ENCODE assay signal across 12 cellular contexts in genomic region chr11:62505784-62506145, GRCh38. TPM values are rescaled to one million over a fixed set of nuclear protein-coding genes. Genes with fewer than 3 reads are reported as not detected.
A peak's percentile ranks its signal among the peaks of the same experiment; 100 is the strongest.
DNase-seq lines count a peak whose midpoint lies in the region; ATAC-seq and TF ChIP-seq lines count a peak whose summit lies in the region.
"Had no signal": no experiment of that assay in that cellular context is flagged by ENCODE, and none has a peak within 500 bp of the region (broad histone marks: within the 10 kb centered on the region; RNA-seq: fewer than 3 reads in every experiment).

No MANE protein-coding gene starts in this region.

- H3K79me2 ChIP-seq in trophoblast cell (ENCODE audit: control insufficient read depth, insufficient read depth, low read length, poor library complexity): peaks cover 6% of the 10 kb centered on the region

- ATAC-seq in right cardiac atrium (peak; percentile 1 to 2), HG02840 (IDR thresholded peaks at IDR 0.05; ENCODE audit: low FRiP score, unreplicated experiment) (no peak), GM18505 (IDR thresholded peaks at IDR 0.05; ENCODE audit: unreplicated experiment) (no peak)

- H3K9me3 ChIP-seq in right cardiac atrium (ENCODE audit: control insufficient read depth, low read length): no peaks in the 10 kb centered on the region
- H3K9me3 ChIP-seq in trophoblast cell (ENCODE audit: insufficient read depth, low read depth, low read length): no peaks in the 10 kb centered on the region

- H3K14ac ChIP-seq in trophoblast cell (ENCODE audit: low read length): peak overlapping the region; percentile 47

- H3K9ac ChIP-seq in trophoblast cell (ENCODE audit: low read length): no peak overlapping the region

- peaks cover 0 to 9% of the 10 kb centered on the region in 2 donors for H3K36me3 Mint-ChIP-seq in CD14-positive monocyte

- peak overlapping the region; percentile 56 to 61 for H3K4me3 Mint-ChIP-seq in CD14-positive monocyte

- in situ Hi-C loops in brain microvascular endothelial cell (cut with HindIII; ENCODE audit: low pct_ligation_motif_present, low sequenced_read_pairs): no loop called here

- H2BK12ac ChIP-seq in trophoblast cell (ENCODE audit: low read length): peak overlapping the region; percentile 70

- no peak overlapping the region for H4K12ac ChIP-seq in trophoblast cell (ENCODE audit: low read depth, low read length)

- peak overlapping the region; percentile 47 for H2BK5ac ChIP-seq in trophoblast cell (ENCODE audit: low read depth, low read length, poor library complexity)

- H4K8ac ChIP-seq in trophoblast cell (ENCODE audit: low read depth, low read length): peak overlapping the region; percentile 58

- intact Hi-C loops in CD14-positive monocyte (cut with micrococcal nuclease): no loop called here
- intact Hi-C loops in right cardiac atrium (cut with DNase I): loop anchor here in 3 of 4 donors (5.0 to 10.0 kb wide), 2 partner anchors 37 to 81 kb away; no protein-coding TSS in a partner anchor

- H3K36me3 ChIP-seq in brain microvascular endothelial cell (replicated peaks) (no peaks in the 10 kb centered on the region), trophoblast cell (ENCODE audit: control insufficient read depth in 1 of 2, insufficient read depth in 2 of 2, low read length in 2 of 2) (no peaks in the 10 kb centered on the region)

- H3K27ac ChIP-seq in brain microvascular endothelial cell (no peak overlapping the region), right cardiac atrium (ENCODE audit: low read length) (peak overlapping the region; percentile 46), trophoblast cell (ENCODE audit: low read depth, low read length) (peak overlapping the region; percentile 77)

- H2AFZ ChIP-seq in trophoblast cell (ENCODE audit: insufficient read depth, low read length, poor library complexity): no peak overlapping the region

- TF ChIP-seq POLR2A in GM18505 (IDR thresholded peaks at IDR 0.05; ENCODE audit: borderline replicate concordance, extremely low read depth, insufficient read depth, insufficient read length): no peak

- peak overlapping the region; percentile 69 for H3K4ac ChIP-seq in trophoblast cell (ENCODE audit: low read depth, low read length)

- H3K4me3 ChIP-seq in brain microvascular endothelial cell (ENCODE audit: low read depth, low read length): peak overlapping the region; percentile 38
- H3K4me3 ChIP-seq in right cardiac atrium (ENCODE audit: low read length): peak overlapping the region; percentile 50
- H3K4me3 ChIP-seq in trophoblast cell (ENCODE audit: low read depth, low read length): no peak overlapping the region

- 28% methylated on average over 15 of the region's 15 CpGs for WGBS in right cardiac atrium
- no CpG with 5 or more reads among the region's 15 CpGs for WGBS in trophoblast cell (ENCODE audit: extremely low coverage, insufficient coverage, insufficient read length)

- H2BK120ac ChIP-seq in trophoblast cell (ENCODE audit: insufficient read depth, low read length, poor library complexity): peak overlapping the region; percentile 74

- H3K79me1 ChIP-seq in trophoblast cell (ENCODE audit: low read length): peaks cover 48% of the 10 kb centered on the region

- no peaks in the 10 kb centered on the region for H3K27me3 ChIP-seq in brain microvascular endothelial cell (replicated peaks)
- no peaks in the 10 kb centered on the region for H3K27me3 ChIP-seq in right cardiac atrium (ENCODE audit: control insufficient read depth, insufficient read depth)
- no peaks in the 10 kb centered on the region for H3K27me3 ChIP-seq in trophoblast cell (ENCODE audit: insufficient read depth, low read length)

- no peak overlapping the region for H3K18ac ChIP-seq in trophoblast cell (ENCODE audit: low read length)

- peak overlapping the region in 2 of 7 donors; percentile 58 to 66 for H3K27ac Mint-ChIP-seq in CD14-positive monocyte

- TF ChIP-seq CTCF in CD14-positive monocyte (IDR thresholded peaks at IDR 0.05): no peak
- no peak for TF ChIP-seq CTCF in brain microvascular endothelial cell (IDR thresholded peaks at IDR 0.05; ENCODE audit: low read depth, low read length, missing control alignments)

- no peak overlapping the region for H2AK5ac ChIP-seq in trophoblast cell (ENCODE audit: low read length)

- peak overlapping the region; percentile 86 for H4K91ac ChIP-seq in trophoblast cell (ENCODE audit: low read depth, low read length)

- H3K9me3 Mint-ChIP-seq in CD14-positive monocyte: peaks cover 0 to 6% (median 0%) of the 10 kb centered on the region in 7 donors

- peak overlapping the region; percentile 14 for H3K4me2 ChIP-seq in trophoblast cell (ENCODE audit: low read length)

- peaks cover 17% of the 10 kb centered on the region for H3K4me1 ChIP-seq in right cardiac atrium (ENCODE audit: control insufficient read depth, insufficient read depth, low read length)
- peaks cover 21 to 34% of the 10 kb centered on the region in 2 experiments for H3K4me1 ChIP-seq in trophoblast cell (ENCODE audit: control insufficient read depth in 1 of 2, insufficient read depth in 2 of 2, low read length in 2 of 2)

- DNase-seq in CD14-positive monocyte (ENCODE audit: low spot score) (no peak), brain microvascular endothelial cell (no peak), right cardiac atrium (peak; percentile 35 to 73 (median 71)), trophoblast cell (no peak), T-helper 1 cell (no peak)
- DNase-seq in central memory CD4-positive, alpha-beta T cell: no peak
- DNase-seq: kidney glomerular epithelial cell; MM.1S; NCI-H226; stimulated activated CD4-positive, alpha-beta T cell treated with anti-CD3 and anti-CD28 coated beads, Interleukin-4, amount 100 ng/mL, for 4 hours had no signal

- H3K27me3 Mint-ChIP-seq in CD14-positive monocyte (ENCODE audit: low read depth in 3 of 3): peaks cover 0 to 3% (median 0%) of the 10 kb centered on the region in 3 donors

- H3K23ac ChIP-seq in trophoblast cell (ENCODE audit: low read length): no peak overlapping the region

- H3K4me1 Mint-ChIP-seq in CD14-positive monocyte: peaks cover 61% of the 10 kb centered on the region

RNA-seq across cellular contexts. Expression of gene AHNAK, which starts 40.8 kb away (rescaled TPM):
- 100 to 1,000 TPM in 1 of 2 donors, 10 to 100 TPM in 1; 80.0 to 103 TPM for polyA plus RNA-seq in CD14-positive monocyte
- 100 to 1,000 TPM; 289 to 371 (median 320) TPM for total RNA-seq in right cardiac atrium
- polyA plus RNA-seq in right cardiac atrium: 78.1 TPM
- polyA plus RNA-seq in trophoblast cell (2013): 191 and 221 TPM in 2 replicates

Comparison
In these comparisons a context has a peak if more than half of its experiments do, and no peak if none do; other contexts are left out.
1. DNase-seq: peak in right cardiac atrium (3 of 3); none in CD14-positive monocyte (single experiment), brain microvascular endothelial cell (single experiment), trophoblast cell (0 of 2), central memory CD4-positive, alpha-beta T cell (single experiment) and T-helper 1 cell (0 of 5).
2. ATAC-seq: peak in right cardiac atrium (2 of 2); none in HG02840 (single experiment) and GM18505 (single experiment).
3. intact Hi-C loops: an anchor here in right cardiac atrium (5.0 to 10.0 kb wide); none called in CD14-positive monocyte.